ENCODE assay signal across 10 cellular contexts in genomic region chr6:11392778-11393507, GRCh38.
DNase-seq lines count a peak whose midpoint lies in the region; FAIRE-seq and TF ChIP-seq lines count a peak whose summit lies in the region.
"Had no signal": no experiment of that assay in that cellular context is flagged by ENCODE, and none has a peak within 500 bp of the region (broad histone marks: within the 10 kb centered on the region; RNA-seq: fewer than 3 reads in every experiment).

No MANE protein-coding gene starts in this region.

- H3K27me3 Mint-ChIP-seq in nephron progenitor cell (ENCODE audit: low read depth, poor library complexity) = peaks cover 3% of the 10 kb centered on the region

- no peak for TF ChIP-seq CTCF in nephron progenitor cell (IDR thresholded peaks at IDR 0.05)

- peaks cover 22% of the 10 kb centered on the region for H3K9me3 Mint-ChIP-seq in nephron progenitor cell

- H3K27ac Mint-ChIP-seq in nephron progenitor cell = peak overlapping the region; percentile 27

- peaks cover 24% of the 10 kb centered on the region for H3K4me1 Mint-ChIP-seq in nephron progenitor cell

- no peak overlapping the region for H3K4me3 Mint-ChIP-seq in nephron progenitor cell

- no peak for FAIRE-seq in HTR-8/SVneo (lab: Jason Lieb, UNC)
- FAIRE-seq: colon, islet of Langerhans had no signal

- peaks cover 4% of the 10 kb centered on the region for H3K36me3 Mint-ChIP-seq in nephron progenitor cell (ENCODE audit: low read depth)

- peak; percentile 7 for DNase-seq in COR-L47 (lab: John Stamatoyannopoulos, UW)
- peak; percentile 81 for DNase-seq in NCI-H2029 treated with DMSO at 0.1 percent for 48 hours (lab: John Stamatoyannopoulos, UW)
- DNase-seq in dermis microvascular lymphatic vessel endothelial cell (ENCODE audit: low read depth in 2 of 2) = peak; percentile 66 to 87
- DNase-seq in nephron progenitor cell = no peak
- no peak for DNase-seq in NCI-H524 (lab: John Stamatoyannopoulos, UW)
- no peak for DNase-seq in iPS-NIHi11 (ENCODE audit: low spot score)
- no peak for DNase-seq in AG20443 (ENCODE audit: low spot score)
- no peak for DNase-seq in HTR-8/SVneo (ENCODE audit: insufficient read length, low spot score)

Comparison
In these comparisons a context has a peak if more than half of its experiments do, and no peak if none do; other contexts are left out.
1. DNase-seq: peak in COR-L47 (single experiment), NCI-H2029 treated with DMSO at 0.1 percent for 48 hours (single experiment) and dermis microvascular lymphatic vessel endothelial cell (2 of 2); none in nephron progenitor cell (single experiment), NCI-H524 (0 of 2), iPS-NIHi11 (single experiment), AG20443 (single experiment) and HTR-8/SVneo (single experiment).